9 cellular contexts compared by ENCODE assay signal in genomic region chr7:32164341-32164996, GRCh38.
DNase-seq lines count a peak whose midpoint lies in the region; ATAC-seq and TF ChIP-seq lines count a peak whose summit lies in the region.
"Had no signal": no experiment of that assay in that cellular context is flagged by ENCODE, and none has a peak within 500 bp of the region (broad histone marks: within the 10 kb centered on the region; RNA-seq: fewer than 3 reads in every experiment).

No MANE protein-coding gene starts in this region.

- H3K79me2 ChIP-seq in trophoblast cell (ENCODE audit: control insufficient read depth, insufficient read depth, low read length, poor library complexity), result no peaks in the 10 kb centered on the region

- H3K18ac ChIP-seq in trophoblast cell (ENCODE audit: low read length), result no peak overlapping the region

- H2BK120ac ChIP-seq in trophoblast cell (ENCODE audit: insufficient read depth, low read length, poor library complexity), result no peak overlapping the region

- no peak overlapping the region for H3K4me2 ChIP-seq in trophoblast cell (ENCODE audit: low read length)

- no peak overlapping the region for H3K27ac ChIP-seq in esophagus squamous epithelium
- H3K27ac ChIP-seq in trophoblast cell (ENCODE audit: low read depth, low read length), result no peak overlapping the region

- DNase-seq in GM13977 (ENCODE audit: low spot score) (peak; percentile 7), NT2/D1 (ENCODE audit: low read depth, low spot score) (peak; percentile 56), esophagus squamous epithelium (lab: John Stamatoyannopoulos, UW) (no peak), trophoblast cell (peak; percentile 9 to 46), NCI-H187 treated with DMSO at 0.1 percent for 48 hours (lab: John Stamatoyannopoulos, UW) (no peak)
- DNase-seq in stimulated activated naive CD8-positive, alpha-beta T cell treated with anti-CD3 and anti-CD28 coated beads, Interleukin-15, Interleukin-2, amounts not matched to agents 100 U/mL and 50 U/mL, for 24 hours, result no peak

- TF ChIP-seq CTCF in GM13977 (IDR thresholded peaks at IDR 0.05; ENCODE audit: extremely low read depth, insufficient read depth, missing control alignments), result peak; percentile 31
- TF ChIP-seq CTCF in esophagus squamous epithelium (IDR thresholded peaks at IDR 0.05), result peak; percentile 30 to 67 (median 46)

- H4K8ac ChIP-seq in trophoblast cell (ENCODE audit: low read depth, low read length), result no peak overlapping the region

- in situ Hi-C loops in GM13977 (cut with MboI; ENCODE audit: low pct_unique_long_range_greater_than_20kb, low sequenced_read_pairs, unreplicated experiment), result no loop called here

- no peak overlapping the region for H3K23ac ChIP-seq in trophoblast cell (ENCODE audit: low read length)

- H3K27me3 ChIP-seq in NT2/D1 (ENCODE audit: insufficient read depth, insufficient read length) (no peaks in the 10 kb centered on the region), esophagus squamous epithelium (no peaks in the 10 kb centered on the region), trophoblast cell (ENCODE audit: insufficient read depth, low read length) (no peaks in the 10 kb centered on the region)

- H4K12ac ChIP-seq in trophoblast cell (ENCODE audit: low read depth, low read length), result no peak overlapping the region

- no peaks in the 10 kb centered on the region for H3K79me1 ChIP-seq in trophoblast cell (ENCODE audit: low read length)

- TF ChIP-seq POLR2A in esophagus squamous epithelium (IDR thresholded peaks at IDR 0.05), result no peak

- no peak overlapping the region for H4K91ac ChIP-seq in trophoblast cell (ENCODE audit: low read depth, low read length)

- no peak for ATAC-seq in GM18498 (IDR thresholded peaks at IDR 0.05; ENCODE audit: unreplicated experiment)
- no peak for ATAC-seq in stimulated activated naive CD8-positive, alpha-beta T cell treated with anti-CD3 and anti-CD28 coated beads, Interleukin-15, Interleukin-2, amounts not matched to agents 100 U/mL and 50 U/mL, for 24 hours
- no peak for ATAC-seq in GM18511 (IDR thresholded peaks at IDR 0.05; ENCODE audit: unreplicated experiment)

- H2BK5ac ChIP-seq in trophoblast cell (ENCODE audit: low read depth, low read length, poor library complexity), result no peak overlapping the region

- no peak overlapping the region for H3K4ac ChIP-seq in trophoblast cell (ENCODE audit: low read depth, low read length)

- no peak overlapping the region for H2AK5ac ChIP-seq in trophoblast cell (ENCODE audit: low read length)

- H3K36me3 ChIP-seq in NT2/D1 (ENCODE audit: insufficient read depth, insufficient read length, low read length), result no peaks in the 10 kb centered on the region
- H3K36me3 ChIP-seq in esophagus squamous epithelium, result no peaks in the 10 kb centered on the region
- H3K36me3 ChIP-seq in trophoblast cell (ENCODE audit: control insufficient read depth in 1 of 2, insufficient read depth in 2 of 2, low read length in 2 of 2), result no peaks in the 10 kb centered on the region

- H2BK12ac ChIP-seq in trophoblast cell (ENCODE audit: low read length), result no peak overlapping the region

- H2AFZ ChIP-seq in trophoblast cell (ENCODE audit: insufficient read depth, low read length, poor library complexity), result no peak overlapping the region

- intact Hi-C loops in esophagus squamous epithelium (cut with DNase I), result no loop called here

- H3K9me3 ChIP-seq in NT2/D1 (ENCODE audit: insufficient read depth, low read length), result no peaks in the 10 kb centered on the region
- H3K9me3 ChIP-seq in esophagus squamous epithelium, result no peaks in the 10 kb centered on the region
- H3K9me3 ChIP-seq in trophoblast cell (ENCODE audit: insufficient read depth, low read depth, low read length), result peaks cover 2% of the 10 kb centered on the region

- 11 to 67% methylated on average over 1 of the region's 1 CpG for WGBS in esophagus squamous epithelium, 2 donors
- no CpG with 5 or more reads among the region's 1 CpG for WGBS in trophoblast cell (ENCODE audit: extremely low coverage, insufficient coverage, insufficient read length)

- no peak overlapping the region for H3K9ac ChIP-seq in NT2/D1 (ENCODE audit: insufficient read length, low read depth)
- no peak overlapping the region for H3K9ac ChIP-seq in trophoblast cell (ENCODE audit: low read length)

- H3K14ac ChIP-seq in trophoblast cell (ENCODE audit: low read length), result no peak overlapping the region

- H3K4me3 ChIP-seq in NT2/D1 (ENCODE audit: insufficient read length, low read depth), result no peak overlapping the region
- H3K4me3 ChIP-seq in esophagus squamous epithelium, result no peak overlapping the region
- no peak overlapping the region for H3K4me3 ChIP-seq in trophoblast cell (ENCODE audit: low read depth, low read length)
- H3K4me3 ChIP-seq: lung had no signal

- H3K4me1 ChIP-seq in NT2/D1 (ENCODE audit: insufficient read depth, insufficient read length), result no peaks in the 10 kb centered on the region
- peaks cover 4 to 18% (median 9%) of the 10 kb centered on the region in 3 donors for H3K4me1 ChIP-seq in esophagus squamous epithelium
- H3K4me1 ChIP-seq in trophoblast cell (ENCODE audit: control insufficient read depth in 1 of 2, insufficient read depth in 2 of 2, low read length in 2 of 2), result peaks cover 5 to 7% of the 10 kb centered on the region in 2 experiments

Comparison
In these comparisons a context has a peak if more than half of its experiments do, and no peak if none do; other contexts are left out.
1. DNase-seq: peak in GM13977 (single experiment), NT2/D1 (single experiment) and trophoblast cell (2 of 2); none in esophagus squamous epithelium (single experiment), NCI-H187 treated with DMSO at 0.1 percent for 48 hours (single experiment) and stimulated activated naive CD8-positive, alpha-beta T cell treated with anti-CD3 and anti-CD28 coated beads, Interleukin-15, Interleukin-2, amounts not matched to agents 100 U/mL and 50 U/mL, for 24 hours (single experiment).